Comparison of ENCODE assay signal across 17 cellular contexts in genomic region chr13:36712290-36712689, GRCh38. TPM values are rescaled to one million over a fixed set of nuclear protein-coding genes. Genes with fewer than 3 reads are reported as not detected.
DNase-seq lines count a peak whose midpoint lies in the region; ATAC-seq and TF ChIP-seq lines count a peak whose summit lies in the region.
"Had no signal": no experiment of that assay in that cellular context is flagged by ENCODE, and none has a peak within 500 bp of the region (broad histone marks: within the 10 kb centered on the region; RNA-seq: fewer than 3 reads in every experiment).

No MANE protein-coding gene starts in this region.

- H3K27ac ChIP-seq in HEK293 (ENCODE audit: extremely low read depth, low read depth, low read length): no peak overlapping the region
- H3K27ac ChIP-seq in smooth muscle cell (ENCODE audit: low read depth): no peak overlapping the region
- H3K27ac ChIP-seq in mammary epithelial cell (ENCODE audit: insufficient read depth, low read depth, low read length): no peak overlapping the region
- H3K27ac ChIP-seq in lower lobe of right lung: no peak overlapping the region
- H3K27ac ChIP-seq: C4-2B had no signal

- H2AFZ ChIP-seq in smooth muscle cell (ENCODE audit: low read depth) (no peak overlapping the region), mammary epithelial cell (ENCODE audit: low read depth, low read length) (no peak overlapping the region)

- no peak for TF ChIP-seq CTCF in HEK293 (tag by site-specific recombination; IDR thresholded peaks at IDR 0.05)
- TF ChIP-seq CTCF in nephron (IDR thresholded peaks at IDR 0.05; ENCODE audit: unreplicated experiment in 3 of 3): no peak
- no peak for TF ChIP-seq CTCF in smooth muscle cell (IDR thresholded peaks at IDR 0.05; ENCODE audit: borderline replicate concordance, insufficient read depth, poor library complexity, severe bottlenecking)
- no peak for TF ChIP-seq CTCF in mammary epithelial cell (conservative IDR thresholded peaks at IDR 0.05 in 1 of 2, IDR thresholded peaks at IDR 0.05 in 1 of 2; ENCODE audit: extremely low read depth in 1 of 2, insufficient read depth in 1 of 2, low read depth in 1 of 2, low read length in 2 of 2)
- TF ChIP-seq CTCF in lower lobe of right lung (IDR thresholded peaks at IDR 0.05): no peak

- H3K9me3 ChIP-seq in HEK293 (ENCODE audit: control insufficient read depth, insufficient read depth, low read depth, low read length): no peaks in the 10 kb centered on the region
- no peaks in the 10 kb centered on the region for H3K9me3 ChIP-seq in adipocyte (ENCODE audit: control insufficient read depth, low read length)
- no peaks in the 10 kb centered on the region for H3K9me3 ChIP-seq in smooth muscle cell (replicated peaks; ENCODE audit: low read depth)
- H3K9me3 ChIP-seq in mammary epithelial cell (replicated peaks; ENCODE audit: insufficient read depth, low read length): no peaks in the 10 kb centered on the region
- H3K9me3 ChIP-seq in lower lobe of right lung: no peaks in the 10 kb centered on the region
- H3K9me3 ChIP-seq: Caco-2 had no signal

- no peak for DNase-seq in adipocyte (ENCODE audit: low read depth)
- DNase-seq in smooth muscle cell (lab: John Stamatoyannopoulos, UW; ENCODE audit: unreplicated experiment): no peak
- DNase-seq in mammary epithelial cell: no peak
- DNase-seq in lower lobe of right lung: no peak
- DNase-seq: ACHN; Caco-2; CD4-positive, alpha-beta T cell; GDM1; GOT3; H7 had no signal

- no peaks in the 10 kb centered on the region for H3K9me3 Mint-ChIP-seq in nephron
- H3K9me3 Mint-ChIP-seq: CD4-positive, alpha-beta T cell had no signal

- H3K36me3 Mint-ChIP-seq in nephron (ENCODE audit: low read depth): no peaks in the 10 kb centered on the region

- ATAC-seq in HG03159 (IDR thresholded peaks at IDR 0.05; ENCODE audit: unreplicated experiment) (no peak), lower lobe of right lung (no peak)
- ATAC-seq: HCT116 had no signal

- H3K4me3 ChIP-seq in HEK293 (ENCODE audit: low read depth, low read length) (no peak overlapping the region), adipocyte (ENCODE audit: low read length) (peak overlapping the region; percentile 63), smooth muscle cell (no peak overlapping the region), mammary epithelial cell (replicated peaks in 1 of 3; ENCODE audit: insufficient read depth in 1 of 3, low read depth in 2 of 3, low read length in 3 of 3) (no peak overlapping the region), lower lobe of right lung (no peak overlapping the region)

- H3F3A ChIP-seq in smooth muscle cell (ENCODE audit: low read depth): peaks cover 7% of the 10 kb centered on the region

- dilution Hi-C loops in mammary epithelial cell (cut with HindIII; ENCODE audit: low sequenced_read_pairs): no loop called here

- H3K4me1 Mint-ChIP-seq in nephron: peaks cover 51% of the 10 kb centered on the region

- no peaks in the 10 kb centered on the region for H3K36me3 ChIP-seq in HEK293 (ENCODE audit: control insufficient read depth in 2 of 2, insufficient read depth in 1 of 2, low read length in 2 of 2)
- no peaks in the 10 kb centered on the region for H3K36me3 ChIP-seq in adipocyte (ENCODE audit: control insufficient read depth, insufficient read depth, low read length, severe bottlenecking)
- H3K36me3 ChIP-seq in smooth muscle cell (ENCODE audit: low read depth): no peaks in the 10 kb centered on the region
- H3K36me3 ChIP-seq in mammary epithelial cell (ENCODE audit: insufficient read depth, low read length): no peaks in the 10 kb centered on the region
- no peaks in the 10 kb centered on the region for H3K36me3 ChIP-seq in lower lobe of right lung

- H3K27me3 ChIP-seq in adipocyte (replicated peaks; ENCODE audit: control insufficient read depth, insufficient read depth, low read length) (no peaks in the 10 kb centered on the region), smooth muscle cell (ENCODE audit: low read depth) (no peaks in the 10 kb centered on the region), mammary epithelial cell (ENCODE audit: insufficient read depth, low read length) (no peaks in the 10 kb centered on the region), lower lobe of right lung (ENCODE audit: low read depth) (no peaks in the 10 kb centered on the region)

- CTCF ChIA-PET in HEK293 (lab: Yijun Ruan, JAX) (interaction anchor here (1.9 kb wide), 1 partner anchor 24 kb away, joined by 4 read pairs; no protein-coding TSS in a partner anchor), mammary epithelial cell (lab: Charles Lee; ENCODE audit: low non-redundant PET) (no interaction called here)

- peak overlapping the region; percentile 17 to 65 (median 43) for H3K27ac Mint-ChIP-seq in nephron
- H3K27ac Mint-ChIP-seq: CD4-positive, alpha-beta T cell had no signal

- intact Hi-C loops in mammary epithelial cell (cut with micrococcal nuclease): no loop called here
- intact Hi-C loops in lower lobe of right lung (cut with DNase I): no loop called here

- H3K79me2 ChIP-seq in smooth muscle cell (ENCODE audit: low read depth) (no peaks in the 10 kb centered on the region), mammary epithelial cell (ENCODE audit: insufficient read depth, low read length) (no peaks in the 10 kb centered on the region)

- H4K20me1 ChIP-seq in smooth muscle cell (ENCODE audit: low read depth) (no peaks in the 10 kb centered on the region), mammary epithelial cell (ENCODE audit: insufficient read depth, low read length) (no peaks in the 10 kb centered on the region)

- H3K4me2 ChIP-seq in smooth muscle cell (peak overlapping the region; percentile 75), mammary epithelial cell (ENCODE audit: insufficient read depth, low read depth, low read length) (no peak overlapping the region)

- in situ Hi-C loops in mammary epithelial cell (cut with MboI; ENCODE audit: low sequenced_read_pairs in 2 of 2): no loop called here

- H3K9ac ChIP-seq in adipocyte (ENCODE audit: low read length) (no peak overlapping the region), smooth muscle cell (ENCODE audit: low read depth) (no peak overlapping the region), mammary epithelial cell (ENCODE audit: insufficient read depth, low read length) (no peak overlapping the region)

- no peak overlapping the region for H3K4me3 Mint-ChIP-seq in nephron
- H3K4me3 Mint-ChIP-seq: CD4-positive, alpha-beta T cell had no signal

- BruUV-seq in mammary epithelial cell (replicated peaks; lab: Mats Ljungman, UMichigan): no TSS peak

- WGBS in smooth muscle cell (ENCODE audit: low lambda C conversion rate): 65% methylated on average over 3 of the region's 3 CpGs
- 69% methylated on average over 3 of the region's 3 CpGs for WGBS in mammary epithelial cell (ENCODE audit: low coverage, missing lambda C conversion rate)

- POLR2A ChIA-PET in HEK293 (lab: Yijun Ruan, JAX): no interaction called here

- H3K4me1 ChIP-seq in HEK293 (ENCODE audit: control insufficient read depth, insufficient read depth, low read length) (no peaks in the 10 kb centered on the region), adipocyte (ENCODE audit: control insufficient read depth, insufficient read depth, low read length) (peaks cover 20% of the 10 kb centered on the region), smooth muscle cell (ENCODE audit: low read depth) (no peaks in the 10 kb centered on the region), mammary epithelial cell (ENCODE audit: insufficient read depth, low read length) (no peaks in the 10 kb centered on the region), lower lobe of right lung (no peaks in the 10 kb centered on the region)
- H3K4me1 ChIP-seq: Caco-2 had no signal

- H3K27me3 Mint-ChIP-seq in nephron (ENCODE audit: low read depth): no peaks in the 10 kb centered on the region

TF ChIP-seq in HEK293, 187 proteins besides CTCF, POLR2A, EP300 and RAD21:
- TF ChIP-seq ZNF112 (tag by site-specific recombination; IDR thresholded peaks at IDR 0.05) (no peak), ZSCAN18 (tag by site-specific recombination; IDR thresholded peaks at IDR 0.05) (no peak), ZIC2 (tag by site-specific recombination; IDR thresholded peaks at IDR 0.05) (peak; percentile 41), SALL2 (tag by site-specific recombination; IDR thresholded peaks at IDR 0.05; ENCODE audit: borderline replicate concordance) (no peak)
TF ChIP-seq in HEK293: peak in this region for 1.

RNA-seq across cellular contexts. Expression of gene SERTM1, which starts 38.5 kb away (rescaled TPM):
- total RNA-seq in smooth muscle cell (not detected in 2 replicates), mammary epithelial cell (not detected), lower lobe of right lung (5.0 TPM)
- polyA plus RNA-seq in smooth muscle cell (not detected in 2 replicates), mammary epithelial cell (not detected)
- not detected for polyA minus RNA-seq in mammary epithelial cell
- total RNA-seq: Caco-2; CD4-positive, alpha-beta T cell; HT-29 had no signal
- polyA plus RNA-seq: BJ had no signal
